In the genomic region with DNA sequence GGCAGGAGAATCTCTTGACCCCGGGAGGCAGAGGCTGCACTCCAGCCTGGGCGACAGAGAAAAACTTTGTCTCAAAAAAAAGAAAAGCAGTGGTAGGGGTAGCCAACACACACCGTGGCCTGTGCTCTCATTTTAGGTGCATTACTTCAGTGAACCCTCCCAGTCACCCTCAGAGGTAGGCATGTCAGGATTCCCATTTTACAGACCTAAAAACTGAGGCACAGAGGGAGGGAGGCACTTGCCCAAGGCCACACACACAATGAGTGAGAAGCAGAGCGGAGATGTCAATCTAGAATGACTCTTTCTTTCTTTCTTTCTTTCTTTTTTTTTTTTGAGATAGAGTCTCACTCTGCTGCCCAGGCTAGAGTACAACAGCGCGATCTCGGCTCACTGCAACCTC, we compare ENCODE assay signal across 16 cellular contexts.
"Had no signal": no experiment of that assay in that cellular context is flagged by ENCODE, and none has a peak within 500 bp of the region (broad histone marks: within the 10 kb centered on the region; RNA-seq: fewer than 3 reads in every experiment).

No MANE protein-coding gene starts in this region.

- H3K27me3 ChIP-seq: adrenal gland had no signal

- H3K27ac ChIP-seq: adrenal gland, epithelial cell of prostate, gastrocnemius medialis, left ventricle myocardium inferior, SK-N-MC had no signal

- DNase-seq: activated CD4-positive, CD25-positive, alpha-beta regulatory T cell treated with anti-CD3 and anti-CD28 coated beads, Interleukin-2, amount 50 U/mL, for 72 hours; activated gamma-delta T cell treated with Interleukin-2 at 50 U/mL for 16 hours; activated T-cell treated with anti-CD3 and anti-CD28 coated beads for 4 hours; adrenal gland; caudate nucleus; cortex of kidney; effector memory CD4-positive, alpha-beta T cell; gastrocnemius medialis; islet precursor cell; left ventricle myocardium inferior; mesenchymal stem cell; nephron progenitor cell; stimulated activated CD4-positive, alpha-beta T cell treated with anti-CD3 and anti-CD28 coated beads, Interleukin-4, amount 100 ng/mL, for 1 hour; stimulated activated CD8-positive, alpha-beta memory T cell treated with anti-CD3 and anti-CD28 coated beads, Interleukin-4, amount 100 ng/mL, for 48 hours had no signal

- H3K4me3 ChIP-seq: adrenal gland, gastrocnemius medialis, left ventricle myocardium inferior, SK-N-MC had no signal

- ATAC-seq: gastrocnemius medialis had no signal

- H3K36me3 ChIP-seq: gastrocnemius medialis, left ventricle myocardium inferior had no signal

- H3K9me3 Mint-ChIP-seq: nephron progenitor cell had no signal

- H3K9me3 ChIP-seq: adrenal gland, gastrocnemius medialis, left ventricle myocardium inferior had no signal
